Comparison of ENCODE assay signal across 14 cellular contexts in the genomic region with DNA sequence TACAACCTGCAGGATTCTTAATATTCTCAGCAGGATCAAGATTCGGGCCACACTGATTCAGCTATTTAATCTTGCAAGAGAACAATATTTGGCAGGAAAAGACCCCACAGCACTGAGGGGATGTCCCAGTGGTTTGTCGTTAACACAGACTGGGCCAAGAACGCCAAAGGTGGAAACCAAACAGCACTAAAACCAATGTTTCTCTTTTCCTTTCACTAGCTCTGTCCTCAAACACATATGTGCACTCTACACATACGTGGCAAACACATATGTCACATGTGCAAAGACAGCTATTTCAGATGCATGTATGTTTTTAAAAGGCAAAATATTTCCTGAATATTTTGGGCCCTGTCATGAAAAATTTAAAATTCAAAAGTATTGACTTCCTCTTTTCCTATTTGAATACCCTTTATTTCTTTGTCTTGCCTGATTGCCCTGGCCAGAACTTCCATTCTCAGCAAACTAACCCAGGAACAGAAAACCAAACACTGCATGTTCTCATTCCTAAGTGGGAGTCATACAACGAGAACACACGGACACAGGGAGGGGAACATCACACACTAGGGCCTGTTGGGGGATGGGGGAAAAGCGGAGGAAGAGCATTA. TPM values are rescaled to one million over a fixed set of nuclear protein-coding genes. Genes with fewer than 3 reads are reported as not detected.
A peak's percentile ranks its signal among the peaks of the same experiment; 100 is the strongest.
DNase-seq lines count a peak whose midpoint lies in the region; ATAC-seq and FAIRE-seq lines count a peak whose summit lies in the region.
"Had no signal": no experiment of that assay in that cellular context is flagged by ENCODE, and none has a peak within 500 bp of the region (broad histone marks: within the 10 kb centered on the region; RNA-seq: fewer than 3 reads in every experiment).

No MANE protein-coding gene starts in this region.

- no peak overlapping the region for H2AFZ ChIP-seq in trophoblast cell (ENCODE audit: insufficient read depth, low read length, poor library complexity)

- no peaks in the 10 kb centered on the region for H3K79me1 ChIP-seq in trophoblast cell (ENCODE audit: low read length)

- CTCF ChIA-PET in activated CD4-positive, alpha-beta T cell treated with anti-CD3 and anti-CD28 coated beads, Interleukin-2, amount 10 ng/mL, durations not matched to agents 7 days and 5 days (lab: Charles Lee) = no interaction called here

- H2AK5ac ChIP-seq in trophoblast cell (ENCODE audit: low read length) = no peak overlapping the region

- DNase-seq in GM19239 (ENCODE audit: insufficient read length, low spot score) (peak; percentile 6), trophoblast cell (no peak), NCI-H446 treated with DMSO at 0.1 percent for 48 hours (lab: John Stamatoyannopoulos, UW) (no peak), NCI-H524 (lab: John Stamatoyannopoulos, UW) (no peak)
- no peak for DNase-seq in activated CD4-positive, alpha-beta T cell treated with anti-CD3 and anti-CD28 coated beads, Interleukin-2, amount 10 ng/mL, durations not matched to agents 7 days and 5 days
- DNase-seq: activated naive CD4-positive, alpha-beta T cell; IMR-90; NCI-H2171 treated with DMSO at 0.1 percent for 48 hours; nephron progenitor cell; stimulated activated CD4-positive, alpha-beta T cell treated with anti-CD3 and anti-CD28 coated beads, Interleukin-12 subunit alpha, Interleukin-12 subunit beta, amount 100 ng/mL, for 4 hours; stimulated activated naive B cell treated with anti-CD40 and anti-IgM and Interleukin-4, amounts not matched to agents 10 μg/mL and 1 μg/mL and 100 μg/mL, for 72 hours had no signal

- H3K18ac ChIP-seq in trophoblast cell (ENCODE audit: low read length) = no peak overlapping the region

- no peaks in the 10 kb centered on the region for H3K36me3 Mint-ChIP-seq in activated CD4-positive, alpha-beta T cell treated with anti-CD3 and anti-CD28 coated beads, Interleukin-2, amount 10 ng/mL, durations not matched to agents 7 days and 5 days (ENCODE audit: low read depth)
- H3K36me3 Mint-ChIP-seq: stimulated activated naive B cell treated with anti-CD40 and anti-IgM and Interleukin-4, amounts not matched to agents 10 μg/mL and 1 μg/mL and 100 μg/mL, for 72 hours had no signal

- H3K9me3 ChIP-seq in trophoblast cell (ENCODE audit: insufficient read depth, low read depth, low read length) = no peaks in the 10 kb centered on the region

- H2BK5ac ChIP-seq in trophoblast cell (ENCODE audit: low read depth, low read length, poor library complexity) = no peak overlapping the region

- H3K4me3 Mint-ChIP-seq in activated CD4-positive, alpha-beta T cell treated with anti-CD3 and anti-CD28 coated beads, Interleukin-2, amount 10 ng/mL, durations not matched to agents 7 days and 5 days = no peak overlapping the region
- H3K4me3 Mint-ChIP-seq: nephron progenitor cell; stimulated activated naive B cell treated with anti-CD40 and anti-IgM and Interleukin-4, amounts not matched to agents 10 μg/mL and 1 μg/mL and 100 μg/mL, for 72 hours had no signal

- H3K4me3 ChIP-seq in trophoblast cell (ENCODE audit: low read depth, low read length) = no peak overlapping the region

- no peak overlapping the region for H3K14ac ChIP-seq in trophoblast cell (ENCODE audit: low read length)

- no peaks in the 10 kb centered on the region for H3K27me3 Mint-ChIP-seq in activated CD4-positive, alpha-beta T cell treated with anti-CD3 and anti-CD28 coated beads, Interleukin-2, amount 10 ng/mL, durations not matched to agents 7 days and 5 days
- H3K27me3 Mint-ChIP-seq: stimulated activated naive B cell treated with anti-CD40 and anti-IgM and Interleukin-4, amounts not matched to agents 10 μg/mL and 1 μg/mL and 100 μg/mL, for 72 hours had no signal

- H3K27me3 ChIP-seq in trophoblast cell (ENCODE audit: insufficient read depth, low read length) = no peaks in the 10 kb centered on the region

- H2BK12ac ChIP-seq in trophoblast cell (ENCODE audit: low read length) = no peak overlapping the region

- POLR2A ChIA-PET in activated CD4-positive, alpha-beta T cell treated with anti-CD3 and anti-CD28 coated beads, Interleukin-2, amount 10 ng/mL, durations not matched to agents 7 days and 5 days (lab: Charles Lee) = no interaction called here

- peaks cover 0 to 3% of the 10 kb centered on the region in 2 experiments for H3K4me1 ChIP-seq in trophoblast cell (ENCODE audit: control insufficient read depth in 1 of 2, insufficient read depth in 2 of 2, low read length in 2 of 2)

- H4K12ac ChIP-seq in trophoblast cell (ENCODE audit: low read depth, low read length) = no peak overlapping the region

- peaks cover 0 to 2% of the 10 kb centered on the region in 2 experiments for H3K36me3 ChIP-seq in trophoblast cell (ENCODE audit: control insufficient read depth in 1 of 2, insufficient read depth in 2 of 2, low read length in 2 of 2)

- H3K23ac ChIP-seq in trophoblast cell (ENCODE audit: low read length) = no peak overlapping the region

- H3K9me3 Mint-ChIP-seq in activated CD4-positive, alpha-beta T cell treated with anti-CD3 and anti-CD28 coated beads, Interleukin-2, amount 10 ng/mL, durations not matched to agents 7 days and 5 days = no peaks in the 10 kb centered on the region
- H3K9me3 Mint-ChIP-seq: nephron progenitor cell; stimulated activated naive B cell treated with anti-CD40 and anti-IgM and Interleukin-4, amounts not matched to agents 10 μg/mL and 1 μg/mL and 100 μg/mL, for 72 hours had no signal

- peak; percentile 81 for FAIRE-seq in GM19239 (lab: Jason Lieb, UNC)
- FAIRE-seq: keratinocyte had no signal

- ATAC-seq in HG02759 (IDR thresholded peaks at IDR 0.05; ENCODE audit: unreplicated experiment) (peak; percentile 67), HG03521 (IDR thresholded peaks at IDR 0.05; ENCODE audit: unreplicated experiment) (peak; percentile 59)
- ATAC-seq: stimulated activated naive B cell treated with anti-CD40 and anti-IgM and Interleukin-4, amounts not matched to agents 10 μg/mL and 1 μg/mL and 100 μg/mL, for 72 hours had no signal

- no CpG with 5 or more reads among the region's 7 CpGs for WGBS in trophoblast cell (ENCODE audit: extremely low coverage, insufficient coverage, insufficient read length)

- no peak overlapping the region for H2BK120ac ChIP-seq in trophoblast cell (ENCODE audit: insufficient read depth, low read length, poor library complexity)

- no peak overlapping the region for H3K27ac Mint-ChIP-seq in activated CD4-positive, alpha-beta T cell treated with anti-CD3 and anti-CD28 coated beads, Interleukin-2, amount 10 ng/mL, durations not matched to agents 7 days and 5 days
- H3K27ac Mint-ChIP-seq: nephron progenitor cell; stimulated activated naive B cell treated with anti-CD40 and anti-IgM and Interleukin-4, amounts not matched to agents 10 μg/mL and 1 μg/mL and 100 μg/mL, for 72 hours had no signal

- no peak overlapping the region for H3K9ac ChIP-seq in trophoblast cell (ENCODE audit: low read length)

- H4K91ac ChIP-seq in trophoblast cell (ENCODE audit: low read depth, low read length) = no peak overlapping the region

- H3K4me1 Mint-ChIP-seq in activated CD4-positive, alpha-beta T cell treated with anti-CD3 and anti-CD28 coated beads, Interleukin-2, amount 10 ng/mL, durations not matched to agents 7 days and 5 days = no peaks in the 10 kb centered on the region

- H3K4ac ChIP-seq in trophoblast cell (ENCODE audit: low read depth, low read length) = no peak overlapping the region

- no peak overlapping the region for H3K27ac ChIP-seq in trophoblast cell (ENCODE audit: low read depth, low read length)

- H4K8ac ChIP-seq in trophoblast cell (ENCODE audit: low read depth, low read length) = no peak overlapping the region

- H3K4me2 ChIP-seq in trophoblast cell (ENCODE audit: low read length) = no peak overlapping the region

- no peaks in the 10 kb centered on the region for H3K79me2 ChIP-seq in trophoblast cell (ENCODE audit: control insufficient read depth, insufficient read depth, low read length, poor library complexity)

RNA-seq across cellular contexts. Expression of a gene that starts 51.7 kb away (rescaled TPM):
- polyA plus RNA-seq in trophoblast cell (2013) = 31.7 and 34.0 TPM in 2 replicates
- total RNA-seq in activated CD4-positive, alpha-beta T cell treated with anti-CD3 and anti-CD28 coated beads, Interleukin-2, amount 10 ng/mL, durations not matched to agents 7 days and 5 days = not detected
